16 cellular contexts compared by ENCODE assay signal in genomic region chr14:71003156-71003555, GRCh38.
DNase-seq lines count a peak whose midpoint lies in the region; ATAC-seq and TF ChIP-seq lines count a peak whose summit lies in the region.
"Had no signal": no experiment of that assay in that cellular context is flagged by ENCODE, and none has a peak within 500 bp of the region (broad histone marks: within the 10 kb centered on the region; RNA-seq: fewer than 3 reads in every experiment).

No MANE protein-coding gene starts in this region.

- POLR2A ChIA-PET in CD4-positive, alpha-beta memory T cell (lab: Charles Lee; ENCODE audit: partially characterized antibody), result interaction anchor here (0.6 kb wide), 1 partner anchor 108 kb away, joined by 3 read pairs; no protein-coding TSS in a partner anchor

- peaks cover 81% of the 10 kb centered on the region for H3K4me1 ChIP-seq in CD4-positive, alpha-beta memory T cell (ENCODE audit: insufficient read depth, low read length)
- H3K4me1 ChIP-seq: A549 had no signal

- peak overlapping the region; percentile 15 to 63 for H3K4me3 Mint-ChIP-seq in activated T-cell treated with anti-CD3 and anti-CD28 coated beads, Interleukin-2, amount 50 U/mL, for 72 hours
- H3K4me3 Mint-ChIP-seq in CD4-positive, alpha-beta memory T cell, result peak overlapping the region in 3 of 8 donors; percentile 8 to 55 (median 48)

- peaks cover 66% of the 10 kb centered on the region for H3K4me1 Mint-ChIP-seq in activated T-cell treated with anti-CD3 and anti-CD28 coated beads, Interleukin-2, amount 50 U/mL, for 72 hours (ENCODE audit: low read depth)
- H3K4me1 Mint-ChIP-seq in CD4-positive, alpha-beta memory T cell, result peaks cover 45 to 85% (median 65%) of the 10 kb centered on the region in 4 donors

- no peak overlapping the region for H3K27ac ChIP-seq in CD4-positive, alpha-beta memory T cell (ENCODE audit: low read depth, low read length)
- H3K27ac ChIP-seq in VCaP (peak overlapping the region; percentile 40), epithelial cell of prostate (peak overlapping the region; percentile 81)

- DNase-seq in activated T-cell treated with anti-CD3 and anti-CD28 coated beads, Interleukin-2, amount 50 U/mL, for 72 hours, result no peak
- no peak for DNase-seq in activated T-cell treated with anti-CD3 and anti-CD28 coated beads, Interleukin-2, amount 50 U/mL, for 48 hours
- DNase-seq in CD4-positive, alpha-beta memory T cell, result no peak
- DNase-seq in epithelial cell of prostate (ENCODE audit: low read depth, low spot score) (no peak), GM13977 (ENCODE audit: low spot score) (no peak), NCI-H187 (lab: John Stamatoyannopoulos, UW) (no peak)
- DNase-seq: Kasumi-1, NCI-H1048, NCI-H1436, NCI-H2029, NCI-H345, NCI-H526 treated with DMSO at 0.1 percent for 48 hours had no signal

- no peaks in the 10 kb centered on the region for H3K27me3 ChIP-seq in CD4-positive, alpha-beta memory T cell (ENCODE audit: insufficient read depth, low read length)
- H3K27me3 ChIP-seq: MG63 had no signal

- no peak overlapping the region for H3K4me3 ChIP-seq in CD4-positive, alpha-beta memory T cell (ENCODE audit: low read length in 2 of 2)
- H3K4me3 ChIP-seq: A549, MG63 had no signal

- H3K9me3 ChIP-seq in CD4-positive, alpha-beta memory T cell (ENCODE audit: control insufficient read depth in 1 of 2, low read length in 2 of 2), result no peaks in the 10 kb centered on the region
- H3K9me3 ChIP-seq: A549, MG63 had no signal

- CTCF ChIA-PET in CD4-positive, alpha-beta memory T cell (lab: Charles Lee; ENCODE audit: partially characterized antibody), result interaction anchor here (1.0 kb wide), 1 partner anchor 9 kb away, joined by 4 read pairs; no protein-coding TSS in a partner anchor

- H3K27me3 Mint-ChIP-seq in activated T-cell treated with anti-CD3 and anti-CD28 coated beads, Interleukin-2, amount 50 U/mL, for 72 hours (ENCODE audit: low read depth), result no peaks in the 10 kb centered on the region
- H3K27me3 Mint-ChIP-seq in CD4-positive, alpha-beta memory T cell, result no peaks in the 10 kb centered on the region

- in situ Hi-C loops in GM13977 (cut with MboI; ENCODE audit: low pct_unique_long_range_greater_than_20kb, low sequenced_read_pairs, unreplicated experiment), result no loop called here

- intact Hi-C loops in CD4-positive, alpha-beta memory T cell (cut with micrococcal nuclease), result no loop called here

- H3K27ac Mint-ChIP-seq in activated T-cell treated with anti-CD3 and anti-CD28 coated beads, Interleukin-2, amount 50 U/mL, for 72 hours, result peak overlapping the region; percentile 84
- peak overlapping the region in 5 of 7 donors; percentile 21 to 80 (median 46) for H3K27ac Mint-ChIP-seq in CD4-positive, alpha-beta memory T cell

- peaks cover 10 to 16% of the 10 kb centered on the region in 2 donors for H3K36me3 Mint-ChIP-seq in activated T-cell treated with anti-CD3 and anti-CD28 coated beads, Interleukin-2, amount 50 U/mL, for 72 hours (ENCODE audit: insufficient read depth in 2 of 2)
- H3K36me3 Mint-ChIP-seq in CD4-positive, alpha-beta memory T cell, result peaks cover 42 to 47% of the 10 kb centered on the region in 2 donors

- no peak for ATAC-seq in activated T-cell treated with anti-CD3 and anti-CD28 coated beads, Interleukin-2, amount 50 U/mL, for 72 hours (replicated peaks in 1 of 2)
- ATAC-seq: A549, Panc1 had no signal

- H3K9me3 Mint-ChIP-seq in activated T-cell treated with anti-CD3 and anti-CD28 coated beads, Interleukin-2, amount 50 U/mL, for 72 hours, result no peaks in the 10 kb centered on the region
- no peaks in the 10 kb centered on the region for H3K9me3 Mint-ChIP-seq in CD4-positive, alpha-beta memory T cell

- peaks cover 3% of the 10 kb centered on the region for H3K36me3 ChIP-seq in CD4-positive, alpha-beta memory T cell (ENCODE audit: insufficient read depth, low read length)
- H3K36me3 ChIP-seq: MG63 had no signal

- TF ChIP-seq CTCF in VCaP (conservative IDR thresholded peaks at IDR 0.05) (no peak), GM13977 (IDR thresholded peaks at IDR 0.05; ENCODE audit: extremely low read depth, insufficient read depth, missing control alignments) (no peak)
